Comparison of ENCODE assay signal across 2 cellular contexts in the genomic region with DNA sequence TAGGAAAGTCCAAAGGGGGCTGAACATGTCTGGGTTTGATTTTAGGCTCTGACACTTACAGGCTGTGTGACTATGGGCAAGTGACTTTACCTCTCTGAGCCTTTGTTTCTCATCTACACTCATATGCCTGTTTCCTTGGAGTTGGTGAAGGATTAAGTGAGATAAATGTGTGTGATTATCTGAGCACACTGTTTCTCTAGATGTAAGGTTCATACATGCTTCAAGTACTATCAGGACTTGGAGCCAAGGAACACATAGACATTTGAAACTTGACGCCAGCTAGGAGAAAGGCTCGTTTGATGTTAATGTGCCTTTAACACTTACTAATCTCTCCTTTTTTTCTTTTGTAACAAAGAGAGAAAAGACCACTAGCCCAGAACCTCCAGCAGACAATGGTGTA.
TF ChIP-seq lines count a peak whose summit lies in the region.

No MANE protein-coding gene starts in this region.

TF ChIP-seq in A549, 52 proteins besides CTCF, POLR2A, EP300 and RAD21:
- TF ChIP-seq JUN (IDR thresholded peaks at IDR 0.05) (no peak), ZFP36 (IDR thresholded peaks at IDR 0.05; ENCODE audit: borderline replicate concordance, partially characterized antibody) (peak; percentile 44)

TF ChIP-seq in H1, 55 proteins besides CTCF, POLR2A, EP300 and RAD21:
- peak in 1 of 2 experiments; percentile 98; a peak in 1 of 4 replicates for TF ChIP-seq HDAC2 (IDR thresholded peaks at IDR 0.05; ENCODE audit: borderline replicate concordance in 1 of 2, low read depth in 2 of 2, low read length in 2 of 2)
- TF ChIP-seq KDM1A (IDR thresholded peaks at IDR 0.05; ENCODE audit: borderline replicate concordance, low read length) = peak; percentile 99
- TF ChIP-seq RFX5 (IDR thresholded peaks at IDR 0.05; ENCODE audit: borderline replicate concordance, low read depth, low read length) = no peak
